In genomic region chr5:43042176-43042625, GRCh38 we compare ENCODE assay signal across 1 cellular context.
A peak's percentile ranks its signal among the peaks of the same experiment; 100 is the strongest.
TF ChIP-seq lines count a peak whose summit lies in the region.

No MANE protein-coding gene starts in this region.

TF ChIP-seq in K562, 482 proteins besides CTCF, POLR2A, EP300 and RAD21 (continued from another document and continues in another):
- TF ChIP-seq ESRRA (IDR thresholded peaks at IDR 0.05; ENCODE audit: borderline replicate concordance, low read depth) (no peak; the same call in 1 of the 2 replicates), NCOR1 (IDR thresholded peaks at IDR 0.05) (no peak), ETS2 (tag; IDR thresholded peaks at IDR 0.05; ENCODE audit: borderline replicate concordance, poor library complexity, severe bottlenecking) (peak; percentile 22), MYBL2 (IDR thresholded peaks at IDR 0.05; ENCODE audit: low read depth) (no peak), MYBL2 (CRISPR knock-in tag; IDR thresholded peaks at IDR 0.05; ENCODE audit: borderline replicate concordance) (no peak), BRD4 (IDR thresholded peaks at IDR 0.05) (peak; percentile 45; the same call in 1 of the 2 replicates), DEAF1 (CRISPR knock-in tag; IDR thresholded peaks at IDR 0.05) (no peak), MXI1 (IDR thresholded peaks at IDR 0.05; ENCODE audit: low read depth, low read length) (peak; percentile 27; the same call in 1 of the 2 replicates), NUFIP1 (IDR thresholded peaks at IDR 0.05; ENCODE audit: partially characterized antibody) (peak; percentile 78), ZBTB34 (CRISPR knock-in tag; IDR thresholded peaks at IDR 0.05) (peak; percentile 85), MYNN (IDR thresholded peaks at IDR 0.05) (no peak), MYNN (CRISPR knock-in tag; IDR thresholded peaks at IDR 0.05) (no peak), CCNT2 (IDR thresholded peaks at IDR 0.05; ENCODE audit: borderline replicate concordance, extremely low read depth, insufficient read length, low read depth, low read length) (no peak), ZNF696 (CRISPR knock-in tag; conservative IDR thresholded peaks at IDR 0.05) (no peak), SRSF7 (optimal IDR thresholded peaks at IDR 0.05; ENCODE audit: low read depth, low read length) (no peak), HES1 (IDR thresholded peaks at IDR 0.05; ENCODE audit: low read depth) (no peak), THRA (IDR thresholded peaks at IDR 0.05) (no peak), ZEB2 (IDR thresholded peaks at IDR 0.05) (no peak), ZSCAN32 (CRISPR knock-in tag; IDR thresholded peaks at IDR 0.05) (no peak), RFX7 (CRISPR knock-in tag; IDR thresholded peaks at IDR 0.05) (no peak), WHSC1 (IDR thresholded peaks at IDR 0.05; ENCODE audit: low read length) (no peak), ARID4B (CRISPR knock-in tag; IDR thresholded peaks at IDR 0.05) (peak; percentile 41; the same call in 1 of the 2 replicates), SMAD2 (IDR thresholded peaks at IDR 0.05; ENCODE audit: low read depth, low read length) (no peak), MBD1 (CRISPR knock-in tag; IDR thresholded peaks at IDR 0.05) (no peak), RAD51 (IDR thresholded peaks at IDR 0.05; ENCODE audit: borderline replicate concordance, low read depth) (peak; percentile 20; the same call in 1 of the 2 replicates), SIN3A (IDR thresholded peaks at IDR 0.05; ENCODE audit: borderline replicate concordance in 2 of 2, control insufficient read depth in 1 of 2, low read depth in 2 of 2, low read length in 2 of 2) (peak in 1 of 2 experiments; percentile 45; a peak in 1 of 4 replicates), SNRNP70 (optimal IDR thresholded peaks at IDR 0.05; ENCODE audit: low read depth, low read length) (no peak), GATA2 (CRISPR knock-in tag; IDR thresholded peaks at IDR 0.05) (no peak), ZNF699 (CRISPR knock-in tag; IDR thresholded peaks at IDR 0.05; ENCODE audit: insufficient replicate concordance) (no peak), ILK (tag; IDR thresholded peaks at IDR 0.05; ENCODE audit: borderline replicate concordance, low read depth) (no peak), ZNF551 (CRISPR knock-in tag; IDR thresholded peaks at IDR 0.05) (no peak), PURB (CRISPR knock-in tag; IDR thresholded peaks at IDR 0.05; ENCODE audit: low read depth) (no peak), PHB2 (IDR thresholded peaks at IDR 0.05; ENCODE audit: low read depth) (no peak), EWSR1 (IDR thresholded peaks at IDR 0.05; ENCODE audit: borderline replicate concordance, low read depth, partially characterized antibody) (no peak), RBM14 (IDR thresholded peaks at IDR 0.05; ENCODE audit: borderline replicate concordance, insufficient read depth, low read depth, low read length) (no peak), GABPB1 (CRISPR knock-in tag; IDR thresholded peaks at IDR 0.05) (no peak), E2F4 (CRISPR knock-in tag; IDR thresholded peaks at IDR 0.05; ENCODE audit: low read depth) (0 out of 2 replicates have a peak, but pooled peaks have one; percentile 37), PHB (CRISPR knock-in tag; IDR thresholded peaks at IDR 0.05) (0 out of 2 replicates have a peak, but pooled peaks have one; percentile 6), NFE2L1 (tag; IDR thresholded peaks at IDR 0.05; ENCODE audit: borderline replicate concordance, low read depth) (no peak), ZZZ3 (IDR thresholded peaks at IDR 0.05) (no peak), YY1 (IDR thresholded peaks at IDR 0.05; ENCODE audit: borderline replicate concordance in 1 of 3, control insufficient read depth in 1 of 3, extremely low read depth in 1 of 3, insufficient read depth in 3 of 3, insufficient read length in 1 of 3, insufficient replicate concordance in 2 of 3, low read depth in 1 of 3, low read length in 2 of 3) (peak; percentile 3 to 89 (median 36)), NFIC (IDR thresholded peaks at IDR 0.05) (no peak), KAT8 (IDR thresholded peaks at IDR 0.05; ENCODE audit: low read depth) (no peak), MTA3 (IDR thresholded peaks at IDR 0.05; ENCODE audit: borderline replicate concordance) (no peak), PTTG1 (tag; IDR thresholded peaks at IDR 0.05; ENCODE audit: low read depth) (no peak), ETS1 (conservative IDR thresholded peaks at IDR 0.05; ENCODE audit: control insufficient read depth, low read depth, low read length) (0 out of 2 replicates have a peak, but pooled peaks have one; percentile 17), SNAPC5 (CRISPR knock-in tag; IDR thresholded peaks at IDR 0.05) (no peak), BRD9 (IDR thresholded peaks at IDR 0.05; ENCODE audit: low read depth, partially characterized antibody) (no peak), CEBPB (tag; IDR thresholded peaks at IDR 0.05) (no peak), JUND (IDR thresholded peaks at IDR 0.05; ENCODE audit: borderline replicate concordance, low read depth, low read length) (no peak), JUND (tag; IDR thresholded peaks at IDR 0.05; ENCODE audit: borderline replicate concordance, low read depth, low read length) (peak; percentile 14; the same call in 1 of the 3 replicates), PKNOX1 (IDR thresholded peaks at IDR 0.05) (no peak), TSC22D4 (tag; IDR thresholded peaks at IDR 0.05) (no peak), ZNF507 (tag; conservative IDR thresholded peaks at IDR 0.05) (no peak), DNMT1 (IDR thresholded peaks at IDR 0.05) (no peak)
